In genomic region chr16:88811600-88811849, GRCh38 we compare ENCODE assay signal across 8 cellular contexts. TPM values are rescaled to one million over a fixed set of nuclear protein-coding genes. Genes with fewer than 3 reads are reported as not detected.
DNase-seq lines count a peak whose midpoint lies in the region; ATAC-seq, FAIRE-seq and TF ChIP-seq lines count a peak whose summit lies in the region.

No MANE protein-coding gene starts in this region.

- ATAC-seq in GM21447 (IDR thresholded peaks at IDR 0.05; ENCODE audit: unreplicated experiment) (peak; percentile 13), HG03039 (IDR thresholded peaks at IDR 0.05; ENCODE audit: unreplicated experiment) (no peak)

- no peak for TF ChIP-seq POLR2A in spleen (IDR thresholded peaks at IDR 0.05)

- H3K4me1 ChIP-seq in SJSA1 (replicated peaks) (peaks cover 43% of the 10 kb centered on the region), spleen (peaks cover 17 to 64% (median 37%) of the 10 kb centered on the region in 6 donors)

- H3K27me3 ChIP-seq in SJSA1 (replicated peaks) (no peaks in the 10 kb centered on the region), spleen (replicated peaks in 1 of 7) (no peaks in the 10 kb centered on the region)

- H3K27ac ChIP-seq in SJSA1, result peak overlapping the region; percentile 68
- H3K27ac ChIP-seq in spleen, result peak overlapping the region; percentile 85 to 96 (median 94)

- H3K9me3 ChIP-seq in SJSA1 (replicated peaks) (no peaks in the 10 kb centered on the region), spleen (no peaks in the 10 kb centered on the region)

- no peak for TF ChIP-seq CTCF in AG09309 (IDR thresholded peaks at IDR 0.05; ENCODE audit: control insufficient read depth, insufficient read depth, low read depth, low read length, missing control alignments)
- TF ChIP-seq CTCF in foreskin fibroblast (IDR thresholded peaks at IDR 0.05; ENCODE audit: low read depth, low read length), result no peak
- TF ChIP-seq CTCF in spleen (IDR thresholded peaks at IDR 0.05 in 8 of 11, conservative IDR thresholded peaks at IDR 0.05 in 3 of 11), result peak in 1 of 11 experiments; percentile 4

- H3K36me3 ChIP-seq in SJSA1 (peaks cover 44% of the 10 kb centered on the region), spleen (peaks cover 0 to 42% (median 24%) of the 10 kb centered on the region in 6 donors)

- peak overlapping the region; percentile 62 for H3K4me3 ChIP-seq in AG09309 (ENCODE audit: control insufficient read depth, low read depth, low read length)
- H3K4me3 ChIP-seq in SJSA1, result peak overlapping the region; percentile 53
- H3K4me3 ChIP-seq in foreskin fibroblast (ENCODE audit: low read depth in 1 of 2, low read length in 2 of 2), result peak overlapping the region; percentile 64 to 72
- H3K4me3 ChIP-seq in spleen, result peak overlapping the region; percentile 71 to 98 (median 94)

- DNase-seq in AG09309 (ENCODE audit: low read depth) (no peak), SJSA1 (ENCODE audit: low read depth in 1 of 2, low spot score in 2 of 2) (no peak), foreskin fibroblast (no peak), spleen (no peak), RCC 7860 (ENCODE audit: low spot score) (no peak), HT-29 (ENCODE audit: low spot score) (no peak)

- WGBS in spleen, 5 donors, result 0% methylated on average over 3 to 30 of the region's 30 CpGs; no CpG with 5 or more reads in 1 of the 5 donors

- intact Hi-C loops in spleen (cut with DNase I; ENCODE audit: low total_unique reads), result loop anchor here (5.0 kb wide), 1 partner anchor 46 kb away; the partner anchor contains the start of genes GALNS and TRAPPC2L

- FAIRE-seq in RCC 7860 (lab: Jason Lieb, UNC), result no peak

RNA-seq across cellular contexts. Expression of gene APRT, which starts 0.2 kb away (rescaled TPM):
- 90.6 and 138 TPM in 2 replicates for total RNA-seq in SJSA1 (2014; rRNA removed; shearing (Covaris generic))
- 100 to 1,000 TPM in 3 of 7 donors, 10 to 100 TPM in 4; 84.1 to 112 (median 96.8) TPM for total RNA-seq in spleen
- polyA plus RNA-seq in spleen, result 100 to 1,000 TPM; 187 to 259 (median 225) TPM
- 669 and 675 TPM in 2 replicates for total RNA-seq in HT-29 (2014; rRNA removed; shearing (Covaris generic))

RNA-seq across cellular contexts. Expression of gene CDT1, which starts 7.9 kb away (rescaled TPM):
- 36.7 and 45.7 TPM in 2 replicates for total RNA-seq in SJSA1 (2014; rRNA removed; shearing (Covaris generic))
- total RNA-seq in spleen, result 10 to 100 TPM in 2 of 7 donors, 1 to 10 TPM in 5; 1.5 to 17.2 (median 5.3) TPM
- 1 to 10 TPM in 2 of 3 donors, under 1 TPM in 1; 1.00 to 3.9 (median 2.5) TPM for polyA plus RNA-seq in spleen
- total RNA-seq in HT-29 (2014; rRNA removed; shearing (Covaris generic)), result 120 and 146 TPM in 2 replicates

RNA-seq across cellular contexts. Expression of gene PIEZO1, which starts 26.5 kb away (rescaled TPM):
- total RNA-seq in SJSA1 (2014; rRNA removed; shearing (Covaris generic)), result 142 and 181 TPM in 2 replicates
- total RNA-seq in spleen, result 100 to 1,000 TPM; 154 to 249 (median 199) TPM
- 100 to 1,000 TPM; 145 to 385 (median 371) TPM for polyA plus RNA-seq in spleen
- 327 and 375 TPM in 2 replicates for total RNA-seq in HT-29 (2014; rRNA removed; shearing (Covaris generic))

RNA-seq across cellular contexts. Expression of gene GALNS, which starts 45.2 kb away (rescaled TPM):
- total RNA-seq in SJSA1 (2014; rRNA removed; shearing (Covaris generic)), result 13.9 and 15.3 TPM in 2 replicates
- 10 to 100 TPM; 37.6 to 71.6 (median 53.4) TPM for total RNA-seq in spleen
- polyA plus RNA-seq in spleen, result 10 to 100 TPM in 2 of 3 donors, 1 to 10 TPM in 1; 9.7 to 19.5 (median 11.1) TPM
- 14.1 and 18.4 TPM in 2 replicates for total RNA-seq in HT-29 (2014; rRNA removed; shearing (Covaris generic))

RNA-seq across cellular contexts. Expression of gene TRAPPC2L, which starts 45.4 kb away (rescaled TPM):
- 17.3 and 27.5 TPM in 2 replicates for total RNA-seq in SJSA1 (2014; rRNA removed; shearing (Covaris generic))
- total RNA-seq in spleen, result 10 to 100 TPM; 28.9 to 44.1 (median 38.6) TPM
- polyA plus RNA-seq in spleen, result 10 to 100 TPM; 55.0 to 87.5 (median 74.2) TPM
- total RNA-seq in HT-29 (2014; rRNA removed; shearing (Covaris generic)), result 120 and 125 TPM in 2 replicates
